In genomic region chr17:64326420-64327054, GRCh38 we compare ENCODE assay signal across 9 cellular contexts.
DNase-seq lines count a peak whose midpoint lies in the region; ATAC-seq and TF ChIP-seq lines count a peak whose summit lies in the region.
"Had no signal": no experiment of that assay in that cellular context is flagged by ENCODE, and none has a peak within 500 bp of the region (broad histone marks: within the 10 kb centered on the region; RNA-seq: fewer than 3 reads in every experiment).

No MANE protein-coding gene starts in this region.

- H3K27ac ChIP-seq in stomach, result peak overlapping the region in 4 of 5 donors; percentile 38 to 75 (median 68)

- H3K27me3 ChIP-seq in stomach, result peaks cover 0 to 3% (median 0%) of the 10 kb centered on the region in 3 donors

- no peak for TF ChIP-seq CTCF in activated CD8-positive, alpha-beta T cell treated with anti-CD3 and anti-CD28 coated beads for 36 hours (IDR thresholded peaks at IDR 0.05)
- no peak for TF ChIP-seq CTCF in stomach (IDR thresholded peaks at IDR 0.05)

- H3K4me1 Mint-ChIP-seq in activated CD8-positive, alpha-beta T cell treated with anti-CD3 and anti-CD28 coated beads for 36 hours (ENCODE audit: low read depth), result peaks cover 44% of the 10 kb centered on the region

- no peak overlapping the region for H3K4me3 ChIP-seq in stomach

- peak overlapping the region; percentile 77 for H3K27ac Mint-ChIP-seq in activated CD8-positive, alpha-beta T cell treated with anti-CD3 and anti-CD28 coated beads for 36 hours

- H3K36me3 Mint-ChIP-seq in activated CD8-positive, alpha-beta T cell treated with anti-CD3 and anti-CD28 coated beads for 36 hours (ENCODE audit: low read depth), result peaks cover 12% of the 10 kb centered on the region

- CTCF ChIA-PET in activated CD8-positive, alpha-beta T cell treated with anti-CD3 and anti-CD28 coated beads for 36 hours (lab: Charles Lee), result interaction anchor here (0.7 to 2.3 kb wide), 5 partner anchors 12 to 105 kb away, joined by 3 to 9 read pairs (median 3); no protein-coding TSS in a partner anchor

- 59 to 82% (median 77%) methylated on average over 7 of the region's 7 CpGs for WGBS in stomach, 5 donors

- intact Hi-C loops in activated CD8-positive, alpha-beta T cell treated with anti-CD3 and anti-CD28 coated beads for 36 hours (cut with micrococcal nuclease), result no loop called here
- intact Hi-C loops in left ventricle myocardium superior (cut with micrococcal nuclease), result no loop called here
- intact Hi-C loops in stomach (cut with DNase I; ENCODE audit: low total_unique reads), result no loop called here

- H3K4me3 Mint-ChIP-seq in activated CD8-positive, alpha-beta T cell treated with anti-CD3 and anti-CD28 coated beads for 36 hours, result no peak overlapping the region

- no peaks in the 10 kb centered on the region for H3K9me3 ChIP-seq in stomach

- no peak for TF ChIP-seq EP300 in stomach (IDR thresholded peaks at IDR 0.05)

- DNase-seq in activated CD8-positive, alpha-beta T cell treated with anti-CD3 and anti-CD28 coated beads for 36 hours, result peak; percentile 32
- peak; percentile 89 for DNase-seq in left ventricle myocardium superior
- peak; percentile 44 for DNase-seq in stomach
- DNase-seq in SHP77 (lab: John Stamatoyannopoulos, UW), result no peak
- DNase-seq in activated effector memory CD4-positive, alpha-beta T cell treated with anti-CD3 and anti-CD28 coated beads, Interleukin-2, amount 50 U/mL, for 16 hours, result no peak
- DNase-seq: NCI-H1048 had no signal

- H3K9me3 Mint-ChIP-seq in activated CD8-positive, alpha-beta T cell treated with anti-CD3 and anti-CD28 coated beads for 36 hours, result no peaks in the 10 kb centered on the region

- no peaks in the 10 kb centered on the region for H3K36me3 ChIP-seq in stomach

- ATAC-seq in HG03097 (IDR thresholded peaks at IDR 0.05; ENCODE audit: low FRiP score, unreplicated experiment) (peak; percentile 52), left ventricle myocardium superior (peak; percentile 80), HG03520 (IDR thresholded peaks at IDR 0.05; ENCODE audit: unreplicated experiment) (no peak), GM18519 (IDR thresholded peaks at IDR 0.05; ENCODE audit: low FRiP score, unreplicated experiment) (no peak)
- ATAC-seq in activated CD8-positive, alpha-beta T cell treated with anti-CD3 and anti-CD28 coated beads for 36 hours, result peak; percentile 35

- H3K4me1 ChIP-seq in stomach, result peaks cover 0 to 34% (median 14%) of the 10 kb centered on the region in 4 donors

- H3K27me3 Mint-ChIP-seq in activated CD8-positive, alpha-beta T cell treated with anti-CD3 and anti-CD28 coated beads for 36 hours, result no peaks in the 10 kb centered on the region

- TF ChIP-seq POLR2A in stomach (IDR thresholded peaks at IDR 0.05), result no peak

- POLR2A ChIA-PET in activated CD8-positive, alpha-beta T cell treated with anti-CD3 and anti-CD28 coated beads for 36 hours (lab: Charles Lee), result no interaction called here

Comparison
In these comparisons a context has a peak if more than half of its experiments do, and no peak if none do; other contexts are left out.
1. ATAC-seq: peak in HG03097 (single experiment), activated CD8-positive, alpha-beta T cell treated with anti-CD3 and anti-CD28 coated beads for 36 hours (single experiment) and left ventricle myocardium superior (single experiment); none in HG03520 (single experiment) and GM18519 (single experiment).
2. DNase-seq: peak in activated CD8-positive, alpha-beta T cell treated with anti-CD3 and anti-CD28 coated beads for 36 hours (single experiment), left ventricle myocardium superior (single experiment) and stomach (single experiment); none in SHP77 (0 of 2) and activated effector memory CD4-positive, alpha-beta T cell treated with anti-CD3 and anti-CD28 coated beads, Interleukin-2, amount 50 U/mL, for 16 hours (single experiment).